9 cellular contexts compared by ENCODE assay signal in the genomic region with DNA sequence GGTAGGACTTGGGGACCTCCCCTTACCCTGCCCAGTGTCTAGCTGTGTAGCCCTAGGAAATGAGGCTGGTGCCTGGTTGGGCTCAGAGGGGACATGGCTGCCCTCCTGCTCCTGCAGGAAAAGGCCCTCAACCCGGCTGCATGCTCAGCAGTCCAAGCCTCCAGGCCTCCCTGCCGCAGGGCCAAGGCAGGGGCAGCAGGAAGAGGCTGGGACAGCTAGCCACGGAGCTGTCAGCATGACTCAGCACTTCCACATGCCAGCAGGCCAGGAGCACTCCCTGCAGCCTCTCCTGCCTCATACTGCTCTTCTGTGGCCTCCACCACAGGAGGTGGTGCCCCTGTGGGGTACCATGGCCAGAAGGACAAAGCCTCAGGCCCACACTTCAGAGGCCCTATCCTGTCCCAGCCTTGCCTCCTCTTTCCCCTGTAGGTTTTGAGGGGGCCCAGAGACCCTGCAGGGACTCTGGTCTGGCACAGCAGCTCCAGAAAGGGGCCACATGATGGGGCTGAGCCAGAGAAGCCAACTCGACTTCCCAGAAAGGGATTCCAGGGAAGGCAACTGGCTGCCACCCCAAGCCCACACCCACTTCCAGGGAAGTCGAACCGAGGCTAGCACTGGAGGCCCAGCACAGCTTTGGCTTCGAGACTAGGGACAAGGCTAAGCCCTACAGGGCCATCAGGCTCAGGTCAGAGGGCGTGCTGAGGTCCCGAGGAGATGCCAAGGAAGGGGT. TPM values are rescaled to one million over a fixed set of nuclear protein-coding genes. Genes with fewer than 3 reads are reported as not detected.
DNase-seq lines count a peak whose midpoint lies in the region; ATAC-seq and TF ChIP-seq lines count a peak whose summit lies in the region.
"Had no signal": no experiment of that assay in that cellular context is flagged by ENCODE, and none has a peak within 500 bp of the region (broad histone marks: within the 10 kb centered on the region; RNA-seq: fewer than 3 reads in every experiment).

No MANE protein-coding gene starts in this region.

- peaks cover 83% of the 10 kb centered on the region for H3K36me3 ChIP-seq in brain microvascular endothelial cell (replicated peaks)

- H3K27me3 Mint-ChIP-seq in stimulated activated memory B cell treated with anti-CD40 and anti-IgM and Interleukin-4, amounts not matched to agents 10 μg/mL and 1 μg/mL and 100 μg/mL, for 72 hours = no peaks in the 10 kb centered on the region
- H3K27me3 Mint-ChIP-seq: IgD-negative memory B cell had no signal

- H3K27me3 ChIP-seq in brain microvascular endothelial cell (replicated peaks) = no peaks in the 10 kb centered on the region

- DNase-seq in Caki2 (ENCODE audit: low read depth) (peak; percentile 68), NCI-H460 (ENCODE audit: extremely low read depth, low read depth) (peak; percentile 83), brain microvascular endothelial cell (peak; percentile 82), iPS-NIHi7 (ENCODE audit: extremely low spot score) (peak; percentile 59)

- H3K9me3 Mint-ChIP-seq in stimulated activated memory B cell treated with anti-CD40 and anti-IgM and Interleukin-4, amounts not matched to agents 10 μg/mL and 1 μg/mL and 100 μg/mL, for 72 hours = no peaks in the 10 kb centered on the region
- H3K9me3 Mint-ChIP-seq: IgD-negative memory B cell had no signal

- no peak overlapping the region for H3K4me3 ChIP-seq in brain microvascular endothelial cell (ENCODE audit: low read depth, low read length)

- in situ Hi-C loops in Caki2 (cut with HindIII; ENCODE audit: low pct_unique_long_range_greater_than_20kb, low sequenced_read_pairs) (no loop called here), brain microvascular endothelial cell (cut with HindIII; ENCODE audit: low pct_ligation_motif_present, low sequenced_read_pairs) (no loop called here)

- TF ChIP-seq CTCF in brain microvascular endothelial cell (IDR thresholded peaks at IDR 0.05; ENCODE audit: low read depth, low read length, missing control alignments) = no peak

- H3K36me3 Mint-ChIP-seq in stimulated activated memory B cell treated with anti-CD40 and anti-IgM and Interleukin-4, amounts not matched to agents 10 μg/mL and 1 μg/mL and 100 μg/mL, for 72 hours = peaks cover 74% of the 10 kb centered on the region

- peak overlapping the region; percentile 83 for H3K27ac ChIP-seq in brain microvascular endothelial cell

- no peak overlapping the region for H3K4me3 Mint-ChIP-seq in stimulated activated memory B cell treated with anti-CD40 and anti-IgM and Interleukin-4, amounts not matched to agents 10 μg/mL and 1 μg/mL and 100 μg/mL, for 72 hours
- H3K4me3 Mint-ChIP-seq: IgD-negative memory B cell had no signal

- peak overlapping the region; percentile 32 for H3K27ac Mint-ChIP-seq in stimulated activated memory B cell treated with anti-CD40 and anti-IgM and Interleukin-4, amounts not matched to agents 10 μg/mL and 1 μg/mL and 100 μg/mL, for 72 hours
- H3K27ac Mint-ChIP-seq: IgD-negative memory B cell had no signal

- ATAC-seq in stimulated activated memory B cell treated with anti-CD40 and anti-IgM and Interleukin-4, amounts not matched to agents 10 μg/mL and 1 μg/mL and 100 μg/mL, for 72 hours = no peak
- ATAC-seq in GM18861 (IDR thresholded peaks at IDR 0.05; ENCODE audit: unreplicated experiment) (no peak), GM19328 (IDR thresholded peaks at IDR 0.05; ENCODE audit: unreplicated experiment) (no peak), GM21381 (IDR thresholded peaks at IDR 0.05; ENCODE audit: unreplicated experiment) (no peak)

- H3K4me1 Mint-ChIP-seq in stimulated activated memory B cell treated with anti-CD40 and anti-IgM and Interleukin-4, amounts not matched to agents 10 μg/mL and 1 μg/mL and 100 μg/mL, for 72 hours = no peaks in the 10 kb centered on the region

RNA-seq across cellular contexts. Expression of a gene that starts 19.5 kb away (rescaled TPM):
- total RNA-seq in Caki2 (2014; rRNA removed; shearing (Covaris generic); ENCODE audit: low replicate concordance) = 2,344 and 2,977 TPM in 2 replicates
- 984 and 1,070 TPM in 2 replicates for total RNA-seq in NCI-H460 (2014; rRNA removed; shearing (Covaris generic))
- 1,049 and 1,258 TPM in 2 replicates for polyA plus RNA-seq in NCI-H460 (2014; cell fraction: nucleus; rRNA removed)
